28 cellular contexts compared by ENCODE assay signal in genomic region chr13:64958106-64958505, GRCh38.
"Had no signal": no experiment of that assay in that cellular context is flagged by ENCODE, and none has a peak within 500 bp of the region (broad histone marks: within the 10 kb centered on the region; RNA-seq: fewer than 3 reads in every experiment).

No MANE protein-coding gene starts in this region.

- H3K27ac Mint-ChIP-seq: activated B cell treated with CpG ODN at 0.5 μM for 24 hours; activated CD8-positive, alpha-beta T cell treated with anti-CD3 and anti-CD28 coated beads for 36 hours; activated naive CD8-positive, alpha-beta T cell; activated T-helper 17 cell treated with anti-CD3 and anti-CD28 coated beads, Interleukin-2, amount 50 U/mL, for 72 hours; dendritic cell treated with granulocyte-macrophage colony-stimulating factor and Interleukin-4, amounts not matched to agents 40 ng/mL and 50 ng/mL, for 4 days; endodermal cell; T-helper 17 cell; T-helper 2 cell treated with Interferon-gamma antibody and Interleukin-4, amounts not matched to agents 5 μg/mL and 100 μg/mL, for 36 hours had no signal

- H3K27me3 ChIP-seq: brain microvascular endothelial cell, dorsolateral prefrontal cortex had no signal

- DNase-seq: activated B cell treated with CpG ODN at 0.5 μM for 24 hours; activated CD4-positive, alpha-beta T cell treated with anti-CD3 and anti-CD28 coated beads for 48 hours; activated CD4-positive, alpha-beta T cell treated with anti-CD3 and anti-CD28 coated beads, Interleukin-2, amount 50 U/mL, for 1 hour; activated CD4-positive, alpha-beta T cell treated with anti-CD3 and anti-CD28 coated beads, Interleukin-2, amount 50 U/mL, for 48 hours; activated CD8-positive, alpha-beta memory T cell treated with anti-CD3 and anti-CD28 coated beads for 24 hours; activated CD8-positive, alpha-beta T cell treated with anti-CD3 and anti-CD28 coated beads for 36 hours; activated effector memory CD4-positive, alpha-beta T cell treated with Interleukin-2 at 50 U/mL for 16 hours; activated gamma-delta T cell treated with Interleukin-2 at 50 U/mL for 16 hours; activated naive CD4-positive, alpha-beta T cell treated with anti-CD3 and anti-CD28 coated beads, Interleukin-2, amount 50 U/mL, for 16 hours; activated naive CD4-positive, alpha-beta T cell treated with Interleukin-2 at 50 U/mL for 16 hours; activated T-cell treated with anti-CD3 and anti-CD28 coated beads, Interleukin-2, amount 50 U/mL, for 4 hours; amniotic stem cell; anterior cingulate cortex; brain microvascular endothelial cell; dorsolateral prefrontal cortex; effector memory CD4-positive, alpha-beta T cell; endodermal cell; foreskin fibroblast; T-helper 17 cell had no signal

- H3K36me3 Mint-ChIP-seq: activated naive CD8-positive, alpha-beta T cell had no signal

- ATAC-seq: activated CD4-positive, CD25-positive, alpha-beta regulatory T cell treated with anti-CD3 and anti-CD28 coated beads, Interleukin-2, amount 50 U/mL, for 24 hours; activated CD8-positive, alpha-beta T cell treated with anti-CD3 and anti-CD28 coated beads for 36 hours; activated T-cell treated with anti-CD3 and anti-CD28 coated beads, Interleukin-2, amount 50 U/mL, for 4 hours; activated T-helper 17 cell treated with anti-CD3 and anti-CD28 coated beads, Interleukin-2, amount 50 U/mL, for 72 hours; esophagus mucosa; T-helper 17 cell had no signal

- H3K27me3 Mint-ChIP-seq: activated B cell treated with CpG ODN at 0.5 μM for 24 hours; activated CD8-positive, alpha-beta T cell treated with anti-CD3 and anti-CD28 coated beads for 36 hours; activated naive CD8-positive, alpha-beta T cell; activated T-helper 17 cell treated with anti-CD3 and anti-CD28 coated beads, Interleukin-2, amount 50 U/mL, for 72 hours; central memory CD8-positive, alpha-beta T cell; dendritic cell treated with granulocyte-macrophage colony-stimulating factor and Interleukin-4, amounts not matched to agents 40 ng/mL and 50 ng/mL, for 4 days; T-helper 17 cell had no signal

- H3K9me3 Mint-ChIP-seq: endodermal cell had no signal

- H3K4me3 Mint-ChIP-seq: activated B cell treated with CpG ODN at 0.5 μM for 24 hours; activated CD8-positive, alpha-beta T cell treated with anti-CD3 and anti-CD28 coated beads for 36 hours; activated naive CD8-positive, alpha-beta T cell; activated T-cell treated with anti-CD3 and anti-CD28 coated beads, Interleukin-2, amount 50 U/mL, for 4 hours; activated T-helper 17 cell treated with anti-CD3 and anti-CD28 coated beads, Interleukin-2, amount 50 U/mL, for 72 hours; central memory CD8-positive, alpha-beta T cell; dendritic cell treated with granulocyte-macrophage colony-stimulating factor and Interleukin-4, amounts not matched to agents 40 ng/mL and 50 ng/mL, for 4 days; endodermal cell; T-helper 17 cell; T-helper 2 cell treated with Interferon-gamma antibody and Interleukin-4, amounts not matched to agents 5 μg/mL and 100 μg/mL, for 36 hours had no signal

- H3K4me1 Mint-ChIP-seq: activated B cell treated with CpG ODN at 0.5 μM for 24 hours; activated T-helper 17 cell treated with anti-CD3 and anti-CD28 coated beads, Interleukin-2, amount 50 U/mL, for 72 hours; central memory CD8-positive, alpha-beta T cell; T-helper 17 cell had no signal

- H3K27ac ChIP-seq: brain microvascular endothelial cell, coronary artery, dorsolateral prefrontal cortex, VCaP had no signal

- H3K36me3 ChIP-seq: brain microvascular endothelial cell had no signal

- H3K4me3 ChIP-seq: coronary artery, dorsolateral prefrontal cortex had no signal
